Comparison of ENCODE assay signal across 8 cellular contexts in the genomic region with DNA sequence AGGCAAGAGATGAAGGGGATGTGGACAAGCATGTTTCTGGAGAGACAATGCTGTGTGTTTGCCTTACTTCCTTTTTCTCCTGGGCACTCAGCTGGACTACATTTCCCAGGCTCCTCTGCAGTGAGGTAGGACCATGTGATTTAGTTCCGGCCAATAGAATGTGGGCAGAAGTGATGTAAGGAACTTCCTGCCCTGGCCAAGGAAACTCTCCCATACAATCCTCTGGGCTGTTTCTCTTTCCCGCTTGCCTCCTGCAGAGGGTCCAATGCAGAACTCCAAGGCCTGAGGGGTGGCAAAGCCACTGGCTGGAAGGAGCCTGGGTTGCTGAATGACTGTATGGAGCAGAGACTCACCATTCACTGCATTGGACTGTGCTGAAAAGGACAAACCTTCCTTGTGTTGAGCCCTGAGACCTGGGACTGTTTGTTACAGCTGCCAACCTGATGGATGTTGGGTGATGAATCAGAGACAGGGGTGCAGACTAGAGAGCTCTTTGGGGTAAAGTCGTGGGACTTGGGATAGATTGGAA.
A peak's percentile ranks its signal among the peaks of the same experiment; 100 is the strongest.
DNase-seq lines count a peak whose midpoint lies in the region; ATAC-seq and TF ChIP-seq lines count a peak whose summit lies in the region.

No MANE protein-coding gene starts in this region.

- H3K27ac ChIP-seq in KMS-11: no peak overlapping the region
- no peak overlapping the region for H3K27ac ChIP-seq in heart left ventricle
- H3K27ac ChIP-seq in skeletal muscle tissue (ENCODE audit: low read depth, low read length): peak overlapping the region; percentile 79
- peak overlapping the region in 4 of 8 donors; percentile 22 to 55 (median 42) for H3K27ac ChIP-seq in spleen

- DNase-seq in activated naive CD4-positive, alpha-beta T cell treated with anti-CD3 and anti-CD28 coated beads, Interleukin-2, amount 50 U/mL, for 72 hours (ENCODE audit: low spot score in 2 of 2): peak in 1 of 2 donors; percentile 18
- DNase-seq in activated naive CD4-positive, alpha-beta T cell treated with anti-CD3 and anti-CD28 coated beads, Interleukin-2, amount 50 U/mL, for 16 hours: no peak
- DNase-seq in H4 (ENCODE audit: low spot score) (peak; percentile 88), T1000 (lab: John Stamatoyannopoulos, UW) (peak; percentile 17), heart left ventricle (peak in 1 of 5 donors; percentile 31), spleen (no peak)

- peaks cover 5% of the 10 kb centered on the region in 2 donors for H3K9me3 Mint-ChIP-seq in activated naive CD4-positive, alpha-beta T cell treated with anti-CD3 and anti-CD28 coated beads, Interleukin-2, amount 50 U/mL, for 72 hours

- WGBS in heart left ventricle, 4 donors: 61 to 74% (median 63%) methylated on average over 3 of the region's 3 CpGs
- WGBS in spleen, 5 donors: 57 to 78% (median 73%) methylated on average over 3 of the region's 3 CpGs

- no peaks in the 10 kb centered on the region for H3K79me2 ChIP-seq in KMS-11 (ENCODE audit: insufficient read depth, low read depth)

- no peaks in the 10 kb centered on the region for H4K20me1 ChIP-seq in KMS-11 (ENCODE audit: insufficient read depth)

- no peak overlapping the region; the same call in 1 of the 2 replicates for H3K4me2 ChIP-seq in KMS-11

- peak; percentile 94 to 95 for ATAC-seq in activated naive CD4-positive, alpha-beta T cell treated with anti-CD3 and anti-CD28 coated beads, Interleukin-2, amount 50 U/mL, for 72 hours
- peak in 3 of 4 donors; percentile 57 to 60 (median 59) for ATAC-seq in heart left ventricle

- no peak overlapping the region for H3K9ac ChIP-seq in KMS-11
- H3K9ac ChIP-seq in skeletal muscle tissue (ENCODE audit: low read depth in 1 of 3, low read length in 3 of 3): no peak overlapping the region

- peak overlapping the region; percentile 69; the same call in 1 of the 2 replicates for H2AFZ ChIP-seq in KMS-11 (ENCODE audit: low read depth)

- no peak for TF ChIP-seq CTCF in KMS-11 (conservative IDR thresholded peaks at IDR 0.05; ENCODE audit: low read depth, low read length)
- no peak for TF ChIP-seq CTCF in heart left ventricle (IDR thresholded peaks at IDR 0.05)
- no peak for TF ChIP-seq CTCF in spleen (IDR thresholded peaks at IDR 0.05 in 8 of 11, conservative IDR thresholded peaks at IDR 0.05 in 3 of 11)

- H3K27ac Mint-ChIP-seq in activated naive CD4-positive, alpha-beta T cell treated with anti-CD3 and anti-CD28 coated beads, Interleukin-2, amount 50 U/mL, for 72 hours: no peak overlapping the region

- H3K4me3 ChIP-seq in KMS-11 (IDR thresholded peaks at IDR 0.05; ENCODE audit: insufficient read depth, low read depth, low read length): no peak overlapping the region
- no peak overlapping the region for H3K4me3 ChIP-seq in heart left ventricle
- H3K4me3 ChIP-seq in skeletal muscle tissue (ENCODE audit: low read length in 3 of 3): peak overlapping the region in 1 of 3 donors; percentile 45
- H3K4me3 ChIP-seq in spleen: peak overlapping the region in 1 of 8 donors; percentile 8

- peaks cover 5 to 6% of the 10 kb centered on the region in 2 donors for H3K36me3 Mint-ChIP-seq in activated naive CD4-positive, alpha-beta T cell treated with anti-CD3 and anti-CD28 coated beads, Interleukin-2, amount 50 U/mL, for 72 hours

- H3K27me3 ChIP-seq in KMS-11 (ENCODE audit: insufficient read depth, low read depth) (no peaks in the 10 kb centered on the region), heart left ventricle (peaks cover 0 to 27% (median 5%) of the 10 kb centered on the region in 9 donors), skeletal muscle tissue (ENCODE audit: control insufficient read depth in 3 of 3, insufficient read depth in 3 of 3, low read length in 3 of 3) (peaks cover 0 to 7% (median 0%) of the 10 kb centered on the region in 3 donors), spleen (replicated peaks in 1 of 7) (no peaks in the 10 kb centered on the region)

- TF ChIP-seq POLR2A in heart left ventricle (IDR thresholded peaks at IDR 0.05): no peak
- no peak for TF ChIP-seq POLR2A in spleen (IDR thresholded peaks at IDR 0.05)

- intact Hi-C loops in heart left ventricle (cut with DNase I): no loop called here
- intact Hi-C loops in spleen (cut with DNase I; ENCODE audit: low total_unique reads): no loop called here

- H3K4me1 ChIP-seq in KMS-11 (ENCODE audit: low read depth, poor library complexity, severe bottlenecking) (no peaks in the 10 kb centered on the region), heart left ventricle (peaks cover 0 to 24% (median 4%) of the 10 kb centered on the region in 12 donors), skeletal muscle tissue (ENCODE audit: control insufficient read depth in 3 of 3, insufficient read depth in 3 of 3, low read length in 3 of 3) (peaks cover 38 to 45% (median 40%) of the 10 kb centered on the region in 3 donors), spleen (peaks cover 0 to 20% (median 6%) of the 10 kb centered on the region in 6 donors)

- H3K9me3 ChIP-seq in heart left ventricle (peaks cover 0 to 8% (median 0%) of the 10 kb centered on the region in 12 donors), skeletal muscle tissue (ENCODE audit: control insufficient read depth in 3 of 3, low read length in 3 of 3) (peaks cover 0 to 4% (median 0%) of the 10 kb centered on the region in 3 donors), spleen (peaks cover 0 to 13% (median 8%) of the 10 kb centered on the region in 8 donors)

- H3K36me3 ChIP-seq in KMS-11 (ENCODE audit: insufficient read depth): no peaks in the 10 kb centered on the region
- H3K36me3 ChIP-seq in heart left ventricle: no peaks in the 10 kb centered on the region
- no peaks in the 10 kb centered on the region for H3K36me3 ChIP-seq in skeletal muscle tissue (ENCODE audit: control insufficient read depth in 3 of 3, insufficient read depth in 3 of 3, low read length in 3 of 3)
- no peaks in the 10 kb centered on the region for H3K36me3 ChIP-seq in spleen

Comparison
In these comparisons a context has a peak if more than half of its experiments do, and no peak if none do; other contexts are left out.
1. DNase-seq: peak in H4 (single experiment) and T1000 (single experiment); none in activated naive CD4-positive, alpha-beta T cell treated with anti-CD3 and anti-CD28 coated beads, Interleukin-2, amount 50 U/mL, for 16 hours (single experiment) and spleen (single experiment).